ENCODE assay signal across 1 cellular context in genomic region chr19:14249012-14249754, GRCh38.
TF ChIP-seq lines count a peak whose summit lies in the region.

No MANE protein-coding gene starts in this region.

TF ChIP-seq in H1, 55 proteins besides CTCF, POLR2A, EP300 and RAD21 (continued from another document):
- TF ChIP-seq KDM1A (IDR thresholded peaks at IDR 0.05; ENCODE audit: borderline replicate concordance, low read length) (peak; percentile 91; the same call in 1 of the 2 replicates), ASH2L (IDR thresholded peaks at IDR 0.05; ENCODE audit: low read length) (peak; percentile 43), PHF8 (conservative IDR thresholded peaks at IDR 0.05; ENCODE audit: low read depth, low read length) (0 out of 2 replicates have a peak, but pooled peaks have one; percentile 38), MAX (IDR thresholded peaks at IDR 0.05) (peak; percentile 64)
